ENCODE assay signal across 13 cellular contexts in genomic region chr17:73281926-73282325, GRCh38. TPM values are rescaled to one million over a fixed set of nuclear protein-coding genes. Genes with fewer than 3 reads are reported as not detected.
DNase-seq lines count a peak whose midpoint lies in the region; ATAC-seq and TF ChIP-seq lines count a peak whose summit lies in the region.
"Had no signal": no experiment of that assay in that cellular context is flagged by ENCODE, and none has a peak within 500 bp of the region (broad histone marks: within the 10 kb centered on the region; RNA-seq: fewer than 3 reads in every experiment).

No MANE protein-coding gene starts in this region.

- H3K4me3 Mint-ChIP-seq in glutamatergic neuron (ENCODE audit: unreplicated experiment) = no peak overlapping the region
- H3K4me3 Mint-ChIP-seq in type B pancreatic cell = no peak overlapping the region
- no peak overlapping the region for H3K4me3 Mint-ChIP-seq in activated naive CD4-positive, alpha-beta T cell treated with anti-CD3 and anti-CD28 coated beads for 36 hours
- H3K4me3 Mint-ChIP-seq: activated naive CD4-positive, alpha-beta T cell treated with anti-CD3 and anti-CD28 coated beads, Interleukin-2, amount 50 U/mL, for 24 hours had no signal

- peaks cover 19 to 20% of the 10 kb centered on the region in 2 donors for H3K36me3 ChIP-seq in ascending aorta

- H3K4me3 ChIP-seq in ascending aorta = no peak overlapping the region
- H3K4me3 ChIP-seq: right atrium auricular region had no signal

- H3K9me3 Mint-ChIP-seq in glutamatergic neuron (ENCODE audit: unreplicated experiment) (peaks cover 19% of the 10 kb centered on the region), type B pancreatic cell (no peaks in the 10 kb centered on the region)
- no peaks in the 10 kb centered on the region for H3K9me3 Mint-ChIP-seq in activated naive CD4-positive, alpha-beta T cell treated with anti-CD3 and anti-CD28 coated beads for 36 hours
- H3K9me3 Mint-ChIP-seq: activated naive CD4-positive, alpha-beta T cell treated with anti-CD3 and anti-CD28 coated beads, Interleukin-2, amount 50 U/mL, for 24 hours had no signal

- intact Hi-C loops in ascending aorta (cut with DNase I) = no loop called here
- intact Hi-C loops in activated naive CD4-positive, alpha-beta T cell treated with anti-CD3 and anti-CD28 coated beads for 36 hours (cut with micrococcal nuclease) = no loop called here

- H3K27ac ChIP-seq in ascending aorta = no peak overlapping the region
- H3K27ac ChIP-seq: right atrium auricular region had no signal

- H3K27me3 Mint-ChIP-seq in glutamatergic neuron (ENCODE audit: unreplicated experiment) = peaks cover 8% of the 10 kb centered on the region
- no peaks in the 10 kb centered on the region for H3K27me3 Mint-ChIP-seq in type B pancreatic cell
- H3K27me3 Mint-ChIP-seq in activated naive CD4-positive, alpha-beta T cell treated with anti-CD3 and anti-CD28 coated beads for 36 hours (ENCODE audit: low read depth) = no peaks in the 10 kb centered on the region
- H3K27me3 Mint-ChIP-seq: activated naive CD4-positive, alpha-beta T cell treated with anti-CD3 and anti-CD28 coated beads, Interleukin-2, amount 50 U/mL, for 24 hours had no signal

- H3K4me1 Mint-ChIP-seq in glutamatergic neuron (ENCODE audit: low read depth, unreplicated experiment) = peaks cover 42% of the 10 kb centered on the region
- H3K4me1 Mint-ChIP-seq in type B pancreatic cell (ENCODE audit: unreplicated experiment) = peaks cover 36% of the 10 kb centered on the region
- no peaks in the 10 kb centered on the region for H3K4me1 Mint-ChIP-seq in activated naive CD4-positive, alpha-beta T cell treated with anti-CD3 and anti-CD28 coated beads for 36 hours (ENCODE audit: low read depth)
- H3K4me1 Mint-ChIP-seq: activated naive CD4-positive, alpha-beta T cell treated with anti-CD3 and anti-CD28 coated beads, Interleukin-2, amount 50 U/mL, for 24 hours had no signal

- H3K36me3 Mint-ChIP-seq in glutamatergic neuron (ENCODE audit: unreplicated experiment) = no peaks in the 10 kb centered on the region
- peaks cover 13% of the 10 kb centered on the region for H3K36me3 Mint-ChIP-seq in type B pancreatic cell
- H3K36me3 Mint-ChIP-seq in activated naive CD4-positive, alpha-beta T cell treated with anti-CD3 and anti-CD28 coated beads for 36 hours (ENCODE audit: low read depth) = no peaks in the 10 kb centered on the region
- H3K36me3 Mint-ChIP-seq: activated naive CD4-positive, alpha-beta T cell treated with anti-CD3 and anti-CD28 coated beads, Interleukin-2, amount 50 U/mL, for 24 hours had no signal

- ATAC-seq in GM18511 (IDR thresholded peaks at IDR 0.05; ENCODE audit: unreplicated experiment) (peak; percentile 98), GM21390 (IDR thresholded peaks at IDR 0.05; ENCODE audit: unreplicated experiment) (peak; percentile 89), HG03103 (IDR thresholded peaks at IDR 0.05; ENCODE audit: low read depth, unreplicated experiment) (peak; percentile 83)

- DNase-seq in glutamatergic neuron = no peak
- DNase-seq in ascending aorta (ENCODE audit: low spot score in 2 of 2) = no peak
- DNase-seq in NCI-H146 (lab: John Stamatoyannopoulos, UW) = no peak
- DNase-seq in type B pancreatic cell (ENCODE audit: extremely low spot score, unreplicated experiment) = no peak
- no peak for DNase-seq in activated naive CD4-positive, alpha-beta T cell treated with anti-CD3 and anti-CD28 coated beads for 36 hours
- DNase-seq: NCI-H345 had no signal

- no peak for TF ChIP-seq CTCF in glutamatergic neuron (IDR thresholded peaks at IDR 0.05; ENCODE audit: partially characterized antibody, unreplicated experiment)
- TF ChIP-seq CTCF in ascending aorta (IDR thresholded peaks at IDR 0.05) = no peak
- TF ChIP-seq CTCF in type B pancreatic cell (conservative IDR thresholded peaks at IDR 0.05) = no peak

- CTCF ChIA-PET in activated naive CD4-positive, alpha-beta T cell treated with anti-CD3 and anti-CD28 coated beads for 36 hours (lab: Charles Lee) = interaction anchor here (3.0 kb wide), 1 partner anchor 27 kb away, joined by 13 read pairs; no protein-coding TSS in a partner anchor

- no peaks in the 10 kb centered on the region for H3K27me3 ChIP-seq in ascending aorta
- H3K27me3 ChIP-seq: right atrium auricular region had no signal

- peak overlapping the region; percentile 8 for H3K27ac Mint-ChIP-seq in glutamatergic neuron (ENCODE audit: unreplicated experiment)
- no peak overlapping the region for H3K27ac Mint-ChIP-seq in type B pancreatic cell
- no peak overlapping the region for H3K27ac Mint-ChIP-seq in activated naive CD4-positive, alpha-beta T cell treated with anti-CD3 and anti-CD28 coated beads for 36 hours
- H3K27ac Mint-ChIP-seq: activated naive CD4-positive, alpha-beta T cell treated with anti-CD3 and anti-CD28 coated beads, Interleukin-2, amount 50 U/mL, for 24 hours had no signal

- H3K4me1 ChIP-seq in ascending aorta = peaks cover 0 to 27% of the 10 kb centered on the region in 2 donors

- no peaks in the 10 kb centered on the region for H3K9me3 ChIP-seq in ascending aorta
- H3K9me3 ChIP-seq: right atrium auricular region had no signal

RNA-seq across cellular contexts. Expression of gene CPSF4L, which starts 20.2 kb away (rescaled TPM):
- total RNA-seq in glutamatergic neuron (ENCODE audit: unreplicated experiment) (0.44 TPM), ascending aorta (not detected), type B pancreatic cell (ENCODE audit: low replicate concordance) (not detected in 2 replicates)
- total RNA-seq in activated naive CD4-positive, alpha-beta T cell treated with anti-CD3 and anti-CD28 coated beads for 36 hours = not detected
- total RNA-seq: kidney epithelial cell; right atrium auricular region; T-helper 2 cell treated with Interferon-gamma antibody and Interleukin-4, amounts not matched to agents 100 ng/mL and 5 ng/mL, for 36 hours had no signal

RNA-seq across cellular contexts. Expression of gene CDC42EP4, which starts 29.9 kb away (rescaled TPM):
- 124 TPM for total RNA-seq in glutamatergic neuron (ENCODE audit: unreplicated experiment)
- total RNA-seq in ascending aorta = 104 TPM
- total RNA-seq in type B pancreatic cell (ENCODE audit: low replicate concordance) = 24.7 and 78.8 TPM in 2 replicates
- 1 to 10 TPM; 1.7 to 2.1 TPM for total RNA-seq in activated naive CD4-positive, alpha-beta T cell treated with anti-CD3 and anti-CD28 coated beads for 36 hours
